ENCODE assay signal across 8 cellular contexts in the genomic region with DNA sequence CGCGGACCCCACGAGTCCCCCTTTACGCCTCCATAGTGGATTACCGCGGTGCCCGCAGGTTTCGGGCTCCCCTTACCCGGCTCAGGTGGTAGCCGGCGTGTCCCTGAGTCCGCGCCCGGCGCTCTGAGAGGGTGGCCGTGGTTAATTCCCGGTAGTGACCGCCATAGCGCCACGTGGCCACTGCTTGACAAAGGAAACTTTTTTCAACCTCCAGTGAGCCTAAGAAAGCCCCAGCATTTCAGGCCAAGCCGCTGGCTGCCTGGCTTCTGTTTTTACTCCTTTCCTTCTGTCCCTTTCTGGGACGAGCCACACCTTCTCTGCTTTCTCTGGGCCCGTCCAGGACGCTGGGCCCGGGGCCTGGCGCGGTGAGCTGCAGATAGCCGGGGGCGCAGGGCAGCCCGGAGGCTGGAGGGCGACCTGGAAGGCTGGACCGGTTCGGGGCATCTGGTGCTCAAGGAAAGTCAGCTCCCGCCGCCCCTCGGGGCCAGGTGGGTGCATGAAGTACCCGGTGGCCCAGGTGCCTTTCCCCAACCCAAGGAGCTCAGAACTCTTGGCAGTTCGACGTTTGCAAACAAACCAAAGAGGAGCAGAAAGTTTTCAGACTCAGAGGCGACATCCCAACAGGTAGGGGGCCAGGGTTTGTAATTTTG. TPM values are rescaled to one million over a fixed set of nuclear protein-coding genes. Genes with fewer than 3 reads are reported as not detected.
DNase-seq lines count a peak whose midpoint lies in the region; ATAC-seq and TF ChIP-seq lines count a peak whose summit lies in the region.

No MANE protein-coding gene starts in this region.

- peak overlapping the region; percentile 99 for H4K8ac ChIP-seq in mesenchymal stem cell (ENCODE audit: low read length)

- H3K79me1 ChIP-seq in mesenchymal stem cell (replicated peaks; ENCODE audit: low read length, poor library complexity, severe bottlenecking): peaks cover 6% of the 10 kb centered on the region

- peak overlapping the region in 1 of 2 experiments; percentile 98 for H3K14ac ChIP-seq in mesenchymal stem cell (ENCODE audit: low read length in 2 of 2)

- H3K4me3 ChIP-seq in SJSA1 (peak overlapping the region; percentile 97), ectodermal cell (ENCODE audit: insufficient read depth, low read depth, low read length) (peak overlapping the region; percentile 42), mesenchymal stem cell (ENCODE audit: insufficient read depth in 1 of 2, low read depth in 1 of 2, low read length in 2 of 2) (peak overlapping the region; percentile 62 to 80)

- H3K27me3 ChIP-seq in SJSA1 (replicated peaks) (no peaks in the 10 kb centered on the region), ectodermal cell (ENCODE audit: control insufficient read depth, insufficient read depth, low read length, poor library complexity, severe bottlenecking) (no peaks in the 10 kb centered on the region), mesenchymal stem cell (ENCODE audit: control insufficient read depth in 1 of 2, insufficient read depth in 1 of 2, low read length in 2 of 2) (no peaks in the 10 kb centered on the region)

- H2BK12ac ChIP-seq in mesenchymal stem cell (ENCODE audit: low read length in 2 of 2): peak overlapping the region; percentile 86 to 96

- TF ChIP-seq CTCF in GM20000 (IDR thresholded peaks at IDR 0.05; ENCODE audit: extremely low read depth, missing control alignments): no peak
- peak; percentile 18 for TF ChIP-seq CTCF in type B pancreatic cell (conservative IDR thresholded peaks at IDR 0.05)

- H3K9me3 Mint-ChIP-seq in type B pancreatic cell: peaks cover 6% of the 10 kb centered on the region

- H3K36me3 Mint-ChIP-seq in type B pancreatic cell: peaks cover 5% of the 10 kb centered on the region

- H3K4me3 Mint-ChIP-seq in type B pancreatic cell: peak overlapping the region; percentile 91

- peak; percentile 43 for DNase-seq in DMS79 treated with DMSO at 0.1 percent for 48 hours (lab: John Stamatoyannopoulos, UW)
- DNase-seq in GM20000 (ENCODE audit: low spot score): peak; percentile 62
- DNase-seq in SJSA1 (ENCODE audit: low read depth in 1 of 2, low spot score in 2 of 2): peak; percentile 69 to 71
- peak; percentile 63 for DNase-seq in mesenchymal stem cell
- DNase-seq in type B pancreatic cell (ENCODE audit: extremely low spot score, unreplicated experiment): no peak
- no peak for DNase-seq in occipital lobe (lab: John Stamatoyannopoulos, UW)

- H3K4ac ChIP-seq in mesenchymal stem cell (ENCODE audit: low read depth in 1 of 2, low read length in 2 of 2): peak overlapping the region; percentile 99

- peaks cover 31% of the 10 kb centered on the region for H3K4me1 ChIP-seq in SJSA1 (replicated peaks)
- peaks cover 30% of the 10 kb centered on the region for H3K4me1 ChIP-seq in ectodermal cell (ENCODE audit: control insufficient read depth, insufficient read depth, low read length)
- peaks cover 17% of the 10 kb centered on the region for H3K4me1 ChIP-seq in mesenchymal stem cell (ENCODE audit: control insufficient read depth, insufficient read depth, low read depth, low read length)

- peaks cover 21% of the 10 kb centered on the region for H3K36me3 ChIP-seq in SJSA1
- H3K36me3 ChIP-seq in ectodermal cell (ENCODE audit: control insufficient read depth, insufficient read depth, low read length): peaks cover 3% of the 10 kb centered on the region
- H3K36me3 ChIP-seq in mesenchymal stem cell (ENCODE audit: control insufficient read depth in 1 of 2, insufficient read depth in 2 of 2, low read depth in 1 of 2, low read length in 2 of 2): peaks cover 6% of the 10 kb centered on the region in 2 experiments

- H3K27me3 Mint-ChIP-seq in type B pancreatic cell: no peaks in the 10 kb centered on the region

- peak overlapping the region; percentile 99 for H4K91ac ChIP-seq in mesenchymal stem cell (ENCODE audit: low read length)

- peak overlapping the region; percentile 90 for H3K27ac ChIP-seq in SJSA1
- peak overlapping the region; percentile 99 for H3K27ac ChIP-seq in ectodermal cell (ENCODE audit: insufficient read depth, low read depth, low read length, poor library complexity, severe bottlenecking)
- H3K27ac ChIP-seq in mesenchymal stem cell (ENCODE audit: low read length, poor library complexity, severe bottlenecking): peak overlapping the region; percentile 88

- H3K23ac ChIP-seq in mesenchymal stem cell (ENCODE audit: low read length in 2 of 2): peak overlapping the region in 1 of 2 experiments; percentile 83

- no peaks in the 10 kb centered on the region for H3K9me3 ChIP-seq in SJSA1 (replicated peaks)
- no peaks in the 10 kb centered on the region for H3K9me3 ChIP-seq in ectodermal cell (ENCODE audit: control insufficient read depth, low read length)
- no peaks in the 10 kb centered on the region for H3K9me3 ChIP-seq in mesenchymal stem cell (ENCODE audit: control insufficient read depth, low read length)

- peaks cover 40% of the 10 kb centered on the region for H3K4me1 Mint-ChIP-seq in type B pancreatic cell (ENCODE audit: unreplicated experiment)

- H3K27ac Mint-ChIP-seq in type B pancreatic cell: peak overlapping the region; percentile 95

- peak overlapping the region; percentile 91 for H3K9ac ChIP-seq in mesenchymal stem cell (ENCODE audit: low read length)

- H2AFZ ChIP-seq in mesenchymal stem cell (ENCODE audit: low read depth, low read length): peak overlapping the region; percentile 84

- peak overlapping the region; percentile 92 for H2BK120ac ChIP-seq in mesenchymal stem cell (ENCODE audit: low read depth, low read length)

- ATAC-seq in HG03565 (IDR thresholded peaks at IDR 0.05; ENCODE audit: unreplicated experiment): peak; percentile 33

- peak overlapping the region; percentile 97 for H2BK5ac ChIP-seq in mesenchymal stem cell (ENCODE audit: low read depth, low read length, poor library complexity, severe bottlenecking)

- peak overlapping the region; percentile 97 to 99 for H3K18ac ChIP-seq in mesenchymal stem cell (ENCODE audit: low read depth in 1 of 2, low read length in 2 of 2)

- peak overlapping the region; percentile 100 for H2BK15ac ChIP-seq in mesenchymal stem cell (ENCODE audit: low read depth, poor library complexity, severe bottlenecking)

- H3K4me2 ChIP-seq in mesenchymal stem cell (ENCODE audit: low read length, poor library complexity, severe bottlenecking): peak overlapping the region; percentile 92

- H2AK5ac ChIP-seq in mesenchymal stem cell (ENCODE audit: low read length, severe bottlenecking): peak overlapping the region; percentile 95

- 4% methylated on average over 39 to 40 of the region's 40 CpGs for WGBS in ectodermal cell, 2 experiments
- 4% methylated on average over 35 of the region's 40 CpGs for WGBS in mesenchymal stem cell

RNA-seq across cellular contexts. Expression of a gene that starts 0.5 kb away (rescaled TPM):
- 94.1 and 156 TPM in 2 replicates for total RNA-seq in SJSA1 (2014; rRNA removed; shearing (Covaris generic))
- polyA plus RNA-seq in ectodermal cell (2013, experiment 1 of 4): 78.6 TPM
- 78.8 TPM for polyA plus RNA-seq in ectodermal cell (2013, experiment 2 of 4)
- polyA plus RNA-seq in ectodermal cell (2013, experiment 3 of 4): 60.4 TPM
- 64.8 TPM for polyA plus RNA-seq in ectodermal cell (2013, experiment 4 of 4)
- polyA plus RNA-seq in mesenchymal stem cell (2013, experiment 1 of 2): 40.5 TPM
- polyA plus RNA-seq in mesenchymal stem cell (2013, experiment 2 of 2): 39.9 TPM
- total RNA-seq in type B pancreatic cell (ENCODE audit: low replicate concordance) (42.1 and 62.5 TPM in 2 replicates), occipital lobe (14.5 TPM)

Comparison
In these comparisons a context has a peak if more than half of its experiments do, and no peak if none do; other contexts are left out.
1. DNase-seq: peak in DMS79 treated with DMSO at 0.1 percent for 48 hours (single experiment), GM20000 (single experiment), SJSA1 (2 of 2) and mesenchymal stem cell (single experiment); none in type B pancreatic cell (single experiment) and occipital lobe (single experiment).
2. H3K4me3 ChIP-seq: peak in every context shown above with its lines; median percentile 97 in SJSA1; 71 in mesenchymal stem cell; 42 in ectodermal cell.
3. Peak in every context shown above with its lines, with median percentiles within 50 percentile points of each other: H3K27ac ChIP-seq.